Comparison of ENCODE assay signal across 22 cellular contexts in the genomic region with DNA sequence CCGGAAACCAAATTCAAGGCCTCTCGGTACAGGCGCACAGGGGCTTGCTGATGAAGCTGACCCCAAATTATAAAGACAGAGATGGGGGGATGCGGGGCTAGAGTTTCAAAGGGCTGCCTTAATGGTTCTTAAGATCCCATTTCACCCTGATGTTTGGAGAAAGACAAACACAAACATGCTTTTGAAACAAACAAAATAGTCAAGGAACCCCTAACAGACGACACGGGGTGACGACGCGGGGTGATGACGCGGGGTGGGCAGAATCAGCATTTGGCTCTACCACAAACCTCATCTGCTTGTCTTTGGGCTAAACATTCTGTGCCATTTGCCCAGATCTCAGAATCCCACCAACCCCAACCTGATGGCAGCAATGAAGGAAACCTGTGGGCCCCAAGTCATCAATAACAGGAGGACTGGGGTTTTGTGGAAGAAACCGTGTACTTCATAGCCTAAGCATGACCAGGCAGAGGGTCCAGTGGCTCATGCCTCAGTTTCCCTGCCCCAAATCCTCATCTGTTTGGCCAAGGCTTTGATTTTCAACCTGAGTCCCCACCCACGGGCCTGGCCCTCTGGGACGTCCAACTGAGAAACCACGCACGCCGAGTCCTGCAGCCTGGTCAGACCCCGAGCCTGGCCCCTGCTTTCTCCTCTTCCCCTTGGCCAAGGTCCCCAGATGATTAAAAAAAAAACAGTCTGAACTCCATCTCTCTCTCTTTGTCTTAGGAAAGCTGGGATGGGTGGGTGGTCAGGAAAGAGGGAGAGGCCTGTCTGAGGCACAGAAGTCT.
"Had no signal": no experiment of that assay in that cellular context is flagged by ENCODE, and none has a peak within 500 bp of the region (broad histone marks: within the 10 kb centered on the region; RNA-seq: fewer than 3 reads in every experiment).

No MANE protein-coding gene starts in this region.

- H3K27ac ChIP-seq: colonic mucosa, left ventricle myocardium inferior, spleen, thoracic aorta, upper lobe of right lung, WERI-Rb-1 had no signal

- H3K4me1 ChIP-seq: colonic mucosa, left ventricle myocardium inferior, upper lobe of right lung had no signal

- H3K4me3 Mint-ChIP-seq: activated CD4-positive, alpha-beta T cell treated with anti-CD3 and anti-CD28 coated beads, Interleukin-2, amount 10 ng/mL, durations not matched to agents 7 days and 5 days; activated CD8-positive, alpha-beta T cell treated with anti-CD3 and anti-CD28 coated beads for 36 hours; activated naive CD4-positive, alpha-beta T cell treated with anti-CD3 and anti-CD28 coated beads for 36 hours; activated naive CD8-positive, alpha-beta T cell treated with anti-CD3 and anti-CD28 coated beads, Interleukin-2, amount 10 ng/mL, durations not matched to agents 7 days and 5 days; activated T-cell treated with anti-CD3 and anti-CD28 coated beads, Interleukin-2, amount 50 U/mL, for 24 hours had no signal

- H3K9me3 ChIP-seq: colonic mucosa, left ventricle myocardium inferior, spleen, thoracic aorta, upper lobe of right lung had no signal

- H3K4me3 ChIP-seq: colonic mucosa, left ventricle myocardium inferior, spleen, thoracic aorta, upper lobe of right lung had no signal

- DNase-seq: activated CD4-positive, alpha-beta T cell treated with anti-CD3 and anti-CD28 coated beads, Interleukin-2, amount 10 ng/mL, durations not matched to agents 7 days and 5 days; activated CD4-positive, CD25-positive, alpha-beta regulatory T cell treated with anti-CD3 and anti-CD28 coated beads, Interleukin-2, amount 50 U/mL, for 72 hours; activated CD8-positive, alpha-beta T cell treated with anti-CD3 and anti-CD28 coated beads for 36 hours; activated naive CD4-positive, alpha-beta T cell treated with anti-CD3 and anti-CD28 coated beads for 36 hours; activated naive CD8-positive, alpha-beta T cell treated with anti-CD3 and anti-CD28 coated beads, Interleukin-2, amount 10 ng/mL, durations not matched to agents 7 days and 5 days; amniotic stem cell; colonic mucosa; foreskin melanocyte; hippocampal formation; kidney glomerular epithelial cell; left ventricle myocardium inferior; mammary epithelial cell; spleen; stimulated activated CD4-positive, alpha-beta T cell treated with anti-CD3 and anti-CD28 coated beads, Interleukin-4, amount 100 ng/mL, for 1 hour; stimulated activated naive CD4-positive, alpha-beta T cell; T-helper 1 cell; upper lobe of right lung; WERI-Rb-1 had no signal

- H3K9me3 Mint-ChIP-seq: activated CD4-positive, alpha-beta T cell treated with anti-CD3 and anti-CD28 coated beads, Interleukin-2, amount 10 ng/mL, durations not matched to agents 7 days and 5 days; activated CD8-positive, alpha-beta T cell treated with anti-CD3 and anti-CD28 coated beads for 36 hours; activated naive CD4-positive, alpha-beta T cell treated with anti-CD3 and anti-CD28 coated beads for 36 hours; activated naive CD8-positive, alpha-beta T cell treated with anti-CD3 and anti-CD28 coated beads, Interleukin-2, amount 10 ng/mL, durations not matched to agents 7 days and 5 days; activated T-cell treated with anti-CD3 and anti-CD28 coated beads, Interleukin-2, amount 50 U/mL, for 24 hours; activated T-helper 2 cell treated with anti-CD3 and anti-CD28 coated beads, Interferon-gamma antibody, Interleukin-2, Interleukin-4, amounts not matched to agents 10 μg/mL and 5 μg/mL and 100 μg/mL, durations not matched to agents 14 hours and 24 hours and 36 hours had no signal

- H3K27ac Mint-ChIP-seq: activated CD4-positive, alpha-beta T cell treated with anti-CD3 and anti-CD28 coated beads, Interleukin-2, amount 10 ng/mL, durations not matched to agents 7 days and 5 days; activated CD8-positive, alpha-beta T cell treated with anti-CD3 and anti-CD28 coated beads for 36 hours; activated naive CD4-positive, alpha-beta T cell treated with anti-CD3 and anti-CD28 coated beads for 36 hours; activated naive CD8-positive, alpha-beta T cell treated with anti-CD3 and anti-CD28 coated beads, Interleukin-2, amount 10 ng/mL, durations not matched to agents 7 days and 5 days; activated T-cell treated with anti-CD3 and anti-CD28 coated beads, Interleukin-2, amount 50 U/mL, for 24 hours; activated T-helper 2 cell treated with anti-CD3 and anti-CD28 coated beads, Interferon-gamma antibody, Interleukin-2, Interleukin-4, amounts not matched to agents 10 μg/mL and 5 μg/mL and 100 μg/mL, durations not matched to agents 14 hours and 24 hours and 36 hours had no signal

- H3K36me3 Mint-ChIP-seq: activated naive CD8-positive, alpha-beta T cell treated with anti-CD3 and anti-CD28 coated beads, Interleukin-2, amount 10 ng/mL, durations not matched to agents 7 days and 5 days had no signal

- H3K27me3 Mint-ChIP-seq: progenitor cell of endocrine pancreas had no signal

- H3K36me3 ChIP-seq: colonic mucosa, left ventricle myocardium inferior, spleen, thoracic aorta, upper lobe of right lung, WERI-Rb-1 had no signal

- H3K27me3 ChIP-seq: colonic mucosa, upper lobe of right lung had no signal

- ATAC-seq: activated CD8-positive, alpha-beta T cell treated with anti-CD3 and anti-CD28 coated beads for 36 hours; upper lobe of right lung had no signal
